ENCODE assay signal across 10 cellular contexts in the genomic region with DNA sequence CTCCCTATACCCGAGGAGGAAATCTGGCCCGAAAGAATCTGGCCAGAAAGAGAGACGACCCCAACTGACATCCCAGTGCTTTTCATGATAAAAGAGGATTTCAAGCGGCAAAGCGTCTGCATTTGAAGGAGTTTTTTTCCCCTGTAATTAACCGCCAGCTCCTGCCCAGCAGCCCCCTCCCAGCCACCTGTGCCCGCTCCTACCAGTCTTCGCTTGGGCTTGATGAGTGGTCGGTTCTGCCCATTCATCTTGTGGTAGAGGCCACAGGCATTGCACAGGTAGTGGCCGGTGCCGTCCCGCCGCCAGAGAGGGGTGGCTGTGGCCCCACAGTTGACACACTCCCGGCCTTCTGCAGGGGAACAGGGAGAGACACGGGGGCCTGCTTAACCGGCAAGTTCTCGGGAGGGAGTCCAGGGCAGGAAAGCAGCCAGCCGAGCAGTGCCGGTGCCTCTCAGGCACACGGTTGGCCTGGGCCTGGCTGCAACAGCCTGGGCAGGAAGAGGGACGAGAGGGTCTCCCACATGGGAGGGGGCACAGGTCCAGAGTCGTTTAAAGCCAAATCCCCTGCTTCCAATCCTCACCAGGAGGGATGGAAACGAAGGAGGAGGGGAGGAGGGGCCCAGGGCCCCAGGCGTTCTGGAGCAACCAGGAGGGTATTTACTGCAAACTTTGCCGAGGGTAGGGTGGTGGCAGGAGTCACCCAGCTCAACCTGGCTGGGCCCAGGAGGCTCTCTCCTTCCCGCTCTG. TPM values are rescaled to one million over a fixed set of nuclear protein-coding genes. Genes with fewer than 3 reads are reported as not detected.
DNase-seq lines count a peak whose midpoint lies in the region; ATAC-seq, FAIRE-seq and TF ChIP-seq lines count a peak whose summit lies in the region.
"Had no signal": no experiment of that assay in that cellular context is flagged by ENCODE, and none has a peak within 500 bp of the region (broad histone marks: within the 10 kb centered on the region; RNA-seq: fewer than 3 reads in every experiment).

No MANE protein-coding gene starts in this region.

- H3K9me3 ChIP-seq in SK-N-MC (ENCODE audit: low read depth, low read length) (no peaks in the 10 kb centered on the region), right cardiac atrium (ENCODE audit: control insufficient read depth, low read length) (no peaks in the 10 kb centered on the region), skeletal muscle tissue (ENCODE audit: control insufficient read depth in 3 of 3, low read length in 3 of 3) (no peaks in the 10 kb centered on the region)

- 34% methylated on average over 26 of the region's 26 CpGs for WGBS in right cardiac atrium

- no peak for TF ChIP-seq POLR2A in H54 (IDR thresholded peaks at IDR 0.05; ENCODE audit: low read depth, low read length)

- ATAC-seq in right cardiac atrium (no peak), GM21447 (IDR thresholded peaks at IDR 0.05; ENCODE audit: unreplicated experiment) (no peak), GM18873 (IDR thresholded peaks at IDR 0.05; ENCODE audit: low FRiP score, unreplicated experiment) (no peak)

- DNase-seq in ELF-1 (ENCODE audit: low read depth, low spot score) (peak; percentile 75), SK-N-MC (ENCODE audit: low read depth, low spot score) (no peak), right cardiac atrium (peak in 2 of 3 donors; percentile 44 to 49), H54 (ENCODE audit: insufficient read length, low spot score) (no peak)
- DNase-seq in activated CD8-positive, alpha-beta memory T cell treated with anti-CD3 and anti-CD28 coated beads, Interleukin-2, amount 50 U/mL, for 48 hours = no peak
- DNase-seq: NCI-H345 had no signal

- no peaks in the 10 kb centered on the region; the same call in 1 of the 2 replicates for H3K36me3 ChIP-seq in SK-N-MC (ENCODE audit: insufficient read depth, low read length)
- H3K36me3 ChIP-seq in skeletal muscle tissue (ENCODE audit: control insufficient read depth in 3 of 3, insufficient read depth in 3 of 3, low read length in 3 of 3) = peaks cover 0 to 2% (median 0%) of the 10 kb centered on the region in 3 donors

- FAIRE-seq in H54 (lab: Jason Lieb, UNC) = no peak
- FAIRE-seq: colon had no signal

- H3K9ac ChIP-seq in SK-N-MC (ENCODE audit: insufficient read length) (peak overlapping the region; percentile 22), skeletal muscle tissue (ENCODE audit: low read depth in 1 of 3, low read length in 3 of 3) (peak overlapping the region in 2 of 3 donors; percentile 43 to 62)

- intact Hi-C loops in right cardiac atrium (cut with DNase I) = no loop called here

- no peaks in the 10 kb centered on the region for H3K27me3 ChIP-seq in right cardiac atrium (ENCODE audit: control insufficient read depth, insufficient read depth)
- peaks cover 78 to 91% (median 89%) of the 10 kb centered on the region in 3 donors for H3K27me3 ChIP-seq in skeletal muscle tissue (ENCODE audit: control insufficient read depth in 3 of 3, insufficient read depth in 3 of 3, low read length in 3 of 3)

- H3K27ac ChIP-seq in SK-N-MC (no peak overlapping the region), right cardiac atrium (ENCODE audit: low read length) (peak overlapping the region; percentile 23), skeletal muscle tissue (ENCODE audit: low read depth, low read length) (peak overlapping the region; percentile 18)

- H3K4me1 ChIP-seq in right cardiac atrium (ENCODE audit: control insufficient read depth, insufficient read depth, low read length) = no peaks in the 10 kb centered on the region
- peaks cover 32 to 41% (median 34%) of the 10 kb centered on the region in 3 donors for H3K4me1 ChIP-seq in skeletal muscle tissue (ENCODE audit: control insufficient read depth in 3 of 3, insufficient read depth in 3 of 3, low read length in 3 of 3)

- no peak overlapping the region for H3K4me3 ChIP-seq in SK-N-MC
- peak overlapping the region; percentile 23 for H3K4me3 ChIP-seq in right cardiac atrium (ENCODE audit: low read length)
- H3K4me3 ChIP-seq in skeletal muscle tissue (ENCODE audit: low read length in 3 of 3) = peak overlapping the region in 1 of 3 donors; percentile 41

RNA-seq across cellular contexts. Expression of a gene that starts 9.2 kb away (rescaled TPM):
- 10 to 100 TPM in 3 of 4 donors, 1 to 10 TPM in 1; 9.7 to 18.1 (median 15.4) TPM for total RNA-seq in right cardiac atrium
- polyA plus RNA-seq in right cardiac atrium = 14.3 TPM
- 0.52 TPM for total RNA-seq in skeletal muscle tissue

RNA-seq across cellular contexts. Expression of a gene that starts 17.1 kb away (rescaled TPM):
- total RNA-seq in right cardiac atrium (not detected), skeletal muscle tissue (not detected)
- polyA plus RNA-seq in right cardiac atrium = not detected

Comparison
In these comparisons a context has a peak if more than half of its experiments do, and no peak if none do; other contexts are left out.
1. DNase-seq: peak in ELF-1 (single experiment) and right cardiac atrium (2 of 3); none in SK-N-MC (single experiment), activated CD8-positive, alpha-beta memory T cell treated with anti-CD3 and anti-CD28 coated beads, Interleukin-2, amount 50 U/mL, for 48 hours (single experiment) and H54 (single experiment).